ENCODE assay signal across 19 cellular contexts in genomic region chr16:55046146-55046460, GRCh38.
"Had no signal": no experiment of that assay in that cellular context is flagged by ENCODE, and none has a peak within 500 bp of the region (broad histone marks: within the 10 kb centered on the region; RNA-seq: fewer than 3 reads in every experiment).

No MANE protein-coding gene starts in this region.

- H3K36me3 Mint-ChIP-seq: naive thymus-derived CD4-positive, alpha-beta T cell had no signal

- ATAC-seq: gastrocnemius medialis; heart right ventricle; left cardiac atrium; left lung; left ventricle myocardium superior; lower lobe of right lung; naive thymus-derived CD4-positive, alpha-beta T cell had no signal

- H3K4me3 ChIP-seq: colonic mucosa, dorsolateral prefrontal cortex, esophagus squamous epithelium, gastrocnemius medialis, heart right ventricle, left lung, lower lobe of right lung had no signal

- H3K4me1 ChIP-seq: colonic mucosa, esophagus squamous epithelium, gastrocnemius medialis, heart right ventricle, left lung, lower lobe of right lung had no signal

- H3K27ac ChIP-seq: colonic mucosa, dorsolateral prefrontal cortex, esophagus squamous epithelium, gastrocnemius medialis, heart right ventricle, left lung, lower lobe of right lung had no signal

- H3K27me3 ChIP-seq: colonic mucosa, gastrocnemius medialis had no signal

- H3K9me3 ChIP-seq: colonic mucosa, esophagus squamous epithelium, gastrocnemius medialis, heart right ventricle, left lung, lower lobe of right lung had no signal

- H3K4me1 Mint-ChIP-seq: naive thymus-derived CD4-positive, alpha-beta T cell had no signal

- H3K36me3 ChIP-seq: colonic mucosa, esophagus squamous epithelium, gastrocnemius medialis, heart right ventricle, left lung, lower lobe of right lung had no signal

- DNase-seq: colonic mucosa; dermis blood vessel endothelial cell; dorsolateral prefrontal cortex; effector CD4-positive, alpha-beta T cell; effector memory CD4-positive, alpha-beta T cell; esophagus squamous epithelium; foreskin fibroblast; foreskin melanocyte; gastrocnemius medialis; glutamatergic neuron; heart right ventricle; hippocampal formation; left cardiac atrium; left lung; left ventricle myocardium superior; lower lobe of right lung; mesenchymal stem cell; midbrain; naive thymus-derived CD4-positive, alpha-beta T cell had no signal

- H3K27ac Mint-ChIP-seq: naive thymus-derived CD4-positive, alpha-beta T cell had no signal

- H3K4me3 Mint-ChIP-seq: naive thymus-derived CD4-positive, alpha-beta T cell had no signal
